Comparison of ENCODE assay signal across 14 cellular contexts in genomic region chr2:69980408-69980807, GRCh38.
"Had no signal": no experiment of that assay in that cellular context is flagged by ENCODE, and none has a peak within 500 bp of the region (broad histone marks: within the 10 kb centered on the region; RNA-seq: fewer than 3 reads in every experiment).

No MANE protein-coding gene starts in this region.

- H3K4me3 Mint-ChIP-seq: activated CD8-positive, alpha-beta memory T cell treated with anti-CD3 and anti-CD28 coated beads, Interleukin-2, amount 10 ng/mL, durations not matched to agents 7 days and 5 days; activated naive CD8-positive, alpha-beta T cell; activated T-cell treated with anti-CD3 and anti-CD28 coated beads, Interleukin-2, amount 50 U/mL, for 24 hours; immature natural killer cell; nephron had no signal

- H3K27ac Mint-ChIP-seq: activated CD8-positive, alpha-beta memory T cell treated with anti-CD3 and anti-CD28 coated beads, Interleukin-2, amount 10 ng/mL, durations not matched to agents 7 days and 5 days; activated naive CD8-positive, alpha-beta T cell; activated T-cell treated with anti-CD3 and anti-CD28 coated beads, Interleukin-2, amount 50 U/mL, for 24 hours; immature natural killer cell; nephron had no signal

- H3K4me3 ChIP-seq: psoas muscle, sigmoid colon, upper lobe of right lung had no signal

- H3K36me3 Mint-ChIP-seq: activated CD8-positive, alpha-beta memory T cell treated with anti-CD3 and anti-CD28 coated beads, Interleukin-2, amount 10 ng/mL, durations not matched to agents 7 days and 5 days had no signal

- H3K9me3 Mint-ChIP-seq: activated T-cell treated with anti-CD3 and anti-CD28 coated beads, Interleukin-2, amount 50 U/mL, for 24 hours; immature natural killer cell; nephron had no signal

- H3K4me1 Mint-ChIP-seq: activated CD8-positive, alpha-beta memory T cell treated with anti-CD3 and anti-CD28 coated beads, Interleukin-2, amount 10 ng/mL, durations not matched to agents 7 days and 5 days; nephron had no signal

- H3K27me3 Mint-ChIP-seq: activated CD8-positive, alpha-beta memory T cell treated with anti-CD3 and anti-CD28 coated beads, Interleukin-2, amount 10 ng/mL, durations not matched to agents 7 days and 5 days; activated naive CD8-positive, alpha-beta T cell; activated T-cell treated with anti-CD3 and anti-CD28 coated beads, Interleukin-2, amount 50 U/mL, for 24 hours had no signal

- H3K4me1 ChIP-seq: psoas muscle, sigmoid colon, upper lobe of right lung had no signal

- DNase-seq: activated CD8-positive, alpha-beta memory T cell treated with anti-CD3 and anti-CD28 coated beads, Interleukin-2, amount 10 ng/mL, durations not matched to agents 7 days and 5 days; activated gamma-delta T cell; activated T-cell treated with anti-CD3 and anti-CD28 coated beads, Interleukin-2, amount 50 U/mL, for 24 hours; immature natural killer cell; left cardiac atrium; psoas muscle; stimulated activated CD4-positive, alpha-beta T cell treated with anti-CD3 and anti-CD28 coated beads, Interleukin-4, amount 100 ng/mL, for 1 hour; stimulated activated CD8-positive, alpha-beta memory T cell treated with anti-CD3 and anti-CD28 coated beads, Interleukin-4, amount 100 ng/mL, for 48 hours; stimulated activated naive CD8-positive, alpha-beta T cell treated with anti-CD3 and anti-CD28 coated beads, Interleukin-15, Interleukin-2, amounts not matched to agents 100 U/mL and 50 U/mL, for 24 hours; upper lobe of right lung had no signal

- ATAC-seq: activated CD4-positive, CD25-positive, alpha-beta regulatory T cell treated with anti-CD3 and anti-CD28 coated beads, Interleukin-2, amount 50 U/mL, for 24 hours; activated CD8-positive, alpha-beta memory T cell treated with anti-CD3 and anti-CD28 coated beads, Interleukin-2, amount 10 ng/mL, durations not matched to agents 7 days and 5 days; left cardiac atrium; psoas muscle; stimulated activated naive CD8-positive, alpha-beta T cell treated with anti-CD3 and anti-CD28 coated beads, Interleukin-15, Interleukin-2, amounts not matched to agents 100 U/mL and 50 U/mL, for 24 hours; upper lobe of right lung had no signal

- H3K36me3 ChIP-seq: sigmoid colon, upper lobe of right lung had no signal

- H3K9me3 ChIP-seq: psoas muscle, sigmoid colon, upper lobe of right lung had no signal

- H3K27me3 ChIP-seq: sigmoid colon, upper lobe of right lung had no signal

- H3K27ac ChIP-seq: psoas muscle, sigmoid colon, upper lobe of right lung had no signal
